Comparison of ENCODE assay signal across 22 cellular contexts in the genomic region with DNA sequence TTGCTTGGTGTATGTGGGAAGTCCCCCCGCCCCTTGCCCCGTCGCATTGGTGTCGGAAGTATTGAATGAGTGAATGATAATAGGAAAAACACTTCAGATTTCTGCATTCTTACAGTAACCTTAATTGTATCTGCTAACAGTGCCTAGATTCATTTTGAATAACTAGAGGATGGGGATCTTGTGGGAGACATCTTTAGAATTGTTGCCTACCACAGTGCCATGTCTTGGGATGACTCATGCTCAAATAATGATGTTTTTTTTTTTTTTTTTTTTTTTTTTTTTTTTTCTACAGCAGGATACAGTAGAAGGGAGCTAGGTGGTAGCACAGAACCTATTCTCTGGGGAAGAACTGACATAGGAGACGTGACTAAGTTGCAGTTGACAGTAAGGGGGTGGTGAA.
DNase-seq lines count a peak whose midpoint lies in the region; ATAC-seq and TF ChIP-seq lines count a peak whose summit lies in the region.
"Had no signal": no experiment of that assay in that cellular context is flagged by ENCODE, and none has a peak within 500 bp of the region (broad histone marks: within the 10 kb centered on the region; RNA-seq: fewer than 3 reads in every experiment).

No MANE protein-coding gene starts in this region.

- H3K9ac ChIP-seq in SK-N-SH, result no peak overlapping the region

- no peaks in the 10 kb centered on the region for H3K9me3 ChIP-seq in SK-N-SH
- H3K9me3 ChIP-seq in gastrocnemius medialis, result no peaks in the 10 kb centered on the region
- H3K9me3 ChIP-seq: colonic mucosa, esophagus squamous epithelium, HAP-1, lower lobe of right lung, right lobe of liver had no signal

- TF ChIP-seq POLR2A in gastrocnemius medialis (IDR thresholded peaks at IDR 0.05), result no peak

- H3K27me3 Mint-ChIP-seq in activated naive CD4-positive, alpha-beta T cell treated with anti-CD3 and anti-CD28 coated beads, Interleukin-2, amount 10 ng/mL, durations not matched to agents 7 days and 5 days, result no peaks in the 10 kb centered on the region
- H3K27me3 Mint-ChIP-seq: type B pancreatic cell had no signal

- H3K4me3 ChIP-seq in SK-N-SH (ENCODE audit: low read depth in 2 of 2, low read length in 1 of 2) (no peak overlapping the region), gastrocnemius medialis (no peak overlapping the region)
- H3K4me3 ChIP-seq: colonic mucosa, esophagus squamous epithelium, HAP-1, lower lobe of right lung, right lobe of liver had no signal

- no peak for TF ChIP-seq CTCF in SK-N-SH (IDR thresholded peaks at IDR 0.05)
- TF ChIP-seq CTCF in RWPE1 (conservative IDR thresholded peaks at IDR 0.05; ENCODE audit: low read depth), result no peak
- TF ChIP-seq CTCF in gastrocnemius medialis (IDR thresholded peaks at IDR 0.05 in 4 of 5, conservative IDR thresholded peaks at IDR 0.05 in 1 of 5), result no peak

- CTCF ChIA-PET in SK-N-SH (lab: Yijun Ruan, JAX), result interaction anchor here (0.9 kb wide), 1 partner anchor 114 kb away, joined by 3 read pairs; no protein-coding TSS in a partner anchor
- CTCF ChIA-PET in RWPE1 (lab: Yijun Ruan, JAX), result no interaction called here
- CTCF ChIA-PET in activated naive CD4-positive, alpha-beta T cell treated with anti-CD3 and anti-CD28 coated beads, Interleukin-2, amount 10 ng/mL, durations not matched to agents 7 days and 5 days (lab: Charles Lee), result no interaction called here

- no peak for TF ChIP-seq RAD21 in SK-N-SH (IDR thresholded peaks at IDR 0.05; ENCODE audit: low read length)

- no peaks in the 10 kb centered on the region for H3K36me3 ChIP-seq in SK-N-SH (replicated peaks in 1 of 2; ENCODE audit: control insufficient read depth in 1 of 2, insufficient read depth in 2 of 2, low read length in 1 of 2)
- no peaks in the 10 kb centered on the region for H3K36me3 ChIP-seq in gastrocnemius medialis
- H3K36me3 ChIP-seq: colonic mucosa, esophagus squamous epithelium, HAP-1, lower lobe of right lung, right lobe of liver had no signal

- no peaks in the 10 kb centered on the region for H3F3A ChIP-seq in SK-N-SH (replicated peaks; ENCODE audit: insufficient read depth)

- H2AFZ ChIP-seq in SK-N-SH (ENCODE audit: low read depth), result no peak overlapping the region

- no peak for ATAC-seq in SK-N-SH treated with all-trans-retinoic acid at 6 μM for 48 hours
- no peak for ATAC-seq in GM21367 (IDR thresholded peaks at IDR 0.05; ENCODE audit: unreplicated experiment)
- no peak for ATAC-seq in gastrocnemius medialis
- ATAC-seq: lower lobe of right lung, right lobe of liver had no signal

- H3K9me2 ChIP-seq in SK-N-SH, result no peaks in the 10 kb centered on the region

- WGBS in SK-N-SH (ENCODE audit: low lambda C conversion rate), result 89% methylated on average over 5 of the region's 5 CpGs

- H4K20me1 ChIP-seq in SK-N-SH (ENCODE audit: insufficient read depth), result no peaks in the 10 kb centered on the region

- H3K27ac ChIP-seq in SK-N-SH (ENCODE audit: low read depth in 2 of 2, low read length in 1 of 2), result no peak overlapping the region
- H3K27ac ChIP-seq in RWPE1, result no peak overlapping the region
- no peak overlapping the region for H3K27ac ChIP-seq in gastrocnemius medialis
- H3K27ac ChIP-seq: colonic mucosa, esophagus squamous epithelium, lower lobe of right lung, right lobe of liver, VCaP had no signal

- POLR2A ChIA-PET in SK-N-SH (lab: Yijun Ruan, JAX), result no interaction called here
- POLR2A ChIA-PET in RWPE1 (lab: Yijun Ruan, JAX; ENCODE audit: low non-redundant PET), result no interaction called here

- H3K4me2 ChIP-seq in SK-N-SH, result no peak overlapping the region

- intact Hi-C loops in gastrocnemius medialis (cut with DNase I; ENCODE audit: low total_unique reads), result no loop called here

- no peaks in the 10 kb centered on the region for H3K79me2 ChIP-seq in SK-N-SH (ENCODE audit: insufficient read depth)

- no peak overlapping the region for H3K27ac Mint-ChIP-seq in activated naive CD4-positive, alpha-beta T cell treated with anti-CD3 and anti-CD28 coated beads, Interleukin-2, amount 10 ng/mL, durations not matched to agents 7 days and 5 days
- H3K27ac Mint-ChIP-seq: activated naive CD4-positive, alpha-beta T cell treated with anti-CD3 and anti-CD28 coated beads, Interleukin-2, amount 50 U/mL, for 72 hours; type B pancreatic cell had no signal

- H3K9me3 Mint-ChIP-seq in activated naive CD4-positive, alpha-beta T cell treated with anti-CD3 and anti-CD28 coated beads, Interleukin-2, amount 10 ng/mL, durations not matched to agents 7 days and 5 days, result no peaks in the 10 kb centered on the region
- H3K9me3 Mint-ChIP-seq: activated naive CD4-positive, alpha-beta T cell treated with anti-CD3 and anti-CD28 coated beads, Interleukin-2, amount 50 U/mL, for 72 hours had no signal

- DNase-seq in SK-N-SH, result no peak
- DNase-seq in RWPE1 (ENCODE audit: low spot score), result peak; percentile 53
- peak; percentile 14 for DNase-seq in fibroblast of peridontal ligament (ENCODE audit: extremely low read depth)
- DNase-seq in gastrocnemius medialis, result no peak
- DNase-seq in NCI-H1694 (lab: John Stamatoyannopoulos, UW), result no peak
- no peak for DNase-seq in activated naive CD4-positive, alpha-beta T cell treated with anti-CD3 and anti-CD28 coated beads, Interleukin-2, amount 10 ng/mL, durations not matched to agents 7 days and 5 days
- DNase-seq: 8988T; colonic mucosa; COR-L47; esophagus squamous epithelium; lower lobe of right lung; NCI-H1930; NCI-H526; right lobe of liver; stimulated activated CD4-positive, alpha-beta T cell treated with anti-CD3 and anti-CD28 coated beads, Interleukin-4, amount 100 ng/mL, for 24 hours; SW 1271 had no signal

- H3K4me1 ChIP-seq in SK-N-SH (ENCODE audit: control insufficient read depth in 1 of 2, insufficient read depth in 2 of 2, low read depth in 1 of 2, low read length in 1 of 2), result no peaks in the 10 kb centered on the region; a peak in 1 of 4 replicates
- no peaks in the 10 kb centered on the region for H3K4me1 ChIP-seq in gastrocnemius medialis
- H3K4me1 ChIP-seq: colonic mucosa, lower lobe of right lung, right lobe of liver had no signal

- no peak for TF ChIP-seq EP300 in SK-N-SH (IDR thresholded peaks at IDR 0.05; ENCODE audit: borderline replicate concordance in 1 of 2, low read depth in 1 of 2, low read length in 1 of 2)

- no peaks in the 10 kb centered on the region for H3K36me3 Mint-ChIP-seq in activated naive CD4-positive, alpha-beta T cell treated with anti-CD3 and anti-CD28 coated beads, Interleukin-2, amount 10 ng/mL, durations not matched to agents 7 days and 5 days
- H3K36me3 Mint-ChIP-seq: activated naive CD4-positive, alpha-beta T cell treated with anti-CD3 and anti-CD28 coated beads, Interleukin-2, amount 50 U/mL, for 72 hours; type B pancreatic cell had no signal

- H3K27me3 ChIP-seq in SK-N-SH (ENCODE audit: insufficient read depth) (no peaks in the 10 kb centered on the region), gastrocnemius medialis (no peaks in the 10 kb centered on the region)
- H3K27me3 ChIP-seq: colonic mucosa, esophagus squamous epithelium, right lobe of liver had no signal

- no peak overlapping the region for H3K4me3 Mint-ChIP-seq in activated naive CD4-positive, alpha-beta T cell treated with anti-CD3 and anti-CD28 coated beads, Interleukin-2, amount 10 ng/mL, durations not matched to agents 7 days and 5 days
- H3K4me3 Mint-ChIP-seq: type B pancreatic cell had no signal

- in situ Hi-C loops in gastrocnemius medialis (cut with MboI; ENCODE audit: low sequenced_read_pairs in 4 of 4), result no loop called here

- no peaks in the 10 kb centered on the region for H3K4me1 Mint-ChIP-seq in activated naive CD4-positive, alpha-beta T cell treated with anti-CD3 and anti-CD28 coated beads, Interleukin-2, amount 10 ng/mL, durations not matched to agents 7 days and 5 days

TF ChIP-seq in SK-N-SH, 30 proteins besides CTCF, POLR2A, EP300 and RAD21:
- no peak for TF ChIP-seq MXI1 (IDR thresholded peaks at IDR 0.05; ENCODE audit: low read depth, low read length)
- 0 out of 2 replicates have a peak, but pooled peaks have one; percentile 17 for TF ChIP-seq JUND (IDR thresholded peaks at IDR 0.05)
TF ChIP-seq in SK-N-SH: peak in this region for 1.

TF ChIP-seq in SK-N-SH treated with all-trans-retinoic acid at 6 μM for 48 hours, 23 proteins besides CTCF, POLR2A, EP300 and RAD21 (continues in another document):
- TF ChIP-seq ISL1 (CRISPR knock-in tag; IDR thresholded peaks at IDR 0.05) (no peak), GLIS3 (CRISPR knock-in tag; IDR thresholded peaks at IDR 0.05) (no peak), ZNF70 (CRISPR knock-in tag; IDR thresholded peaks at IDR 0.05) (no peak), TCF4 (CRISPR knock-in tag; IDR thresholded peaks at IDR 0.05; ENCODE audit: borderline replicate concordance) (no peak), TOX (CRISPR knock-in tag; IDR thresholded peaks at IDR 0.05; ENCODE audit: borderline replicate concordance) (no peak), OSR1 (CRISPR knock-in tag; IDR thresholded peaks at IDR 0.05) (no peak), ZFP3 (CRISPR knock-in tag; IDR thresholded peaks at IDR 0.05) (no peak), SNAI2 (CRISPR knock-in tag; IDR thresholded peaks at IDR 0.05) (no peak)
- TF ChIP-seq, protein P1, sequence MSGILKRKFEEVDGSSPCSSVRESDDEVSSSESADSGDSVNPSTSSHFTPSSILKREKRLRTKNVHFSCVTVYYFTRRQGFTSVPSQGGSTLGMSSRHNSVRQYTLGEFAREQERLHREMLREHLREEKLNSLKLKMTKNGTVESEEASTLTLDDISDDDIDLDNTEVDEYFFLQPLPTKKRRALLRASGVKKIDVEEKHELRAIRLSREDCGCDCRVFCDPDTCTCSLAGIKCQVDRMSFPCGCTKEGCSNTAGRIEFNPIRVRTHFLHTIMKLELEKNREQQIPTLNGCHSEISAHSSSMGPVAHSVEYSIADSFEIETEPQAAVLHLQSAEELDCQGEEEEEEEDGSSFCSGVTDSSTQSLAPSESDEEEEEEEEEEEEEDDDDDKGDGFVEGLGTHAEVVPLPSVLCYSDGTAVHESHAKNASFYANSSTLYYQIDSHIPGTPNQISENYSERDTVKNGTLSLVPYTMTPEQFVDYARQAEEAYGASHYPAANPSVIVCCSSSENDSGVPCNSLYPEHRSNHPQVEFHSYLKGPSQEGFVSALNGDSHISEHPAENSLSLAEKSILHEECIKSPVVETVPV (CRISPR knock-in tag; IDR thresholded peaks at IDR 0.05), result no peak
- TF ChIP-seq, protein P2, sequence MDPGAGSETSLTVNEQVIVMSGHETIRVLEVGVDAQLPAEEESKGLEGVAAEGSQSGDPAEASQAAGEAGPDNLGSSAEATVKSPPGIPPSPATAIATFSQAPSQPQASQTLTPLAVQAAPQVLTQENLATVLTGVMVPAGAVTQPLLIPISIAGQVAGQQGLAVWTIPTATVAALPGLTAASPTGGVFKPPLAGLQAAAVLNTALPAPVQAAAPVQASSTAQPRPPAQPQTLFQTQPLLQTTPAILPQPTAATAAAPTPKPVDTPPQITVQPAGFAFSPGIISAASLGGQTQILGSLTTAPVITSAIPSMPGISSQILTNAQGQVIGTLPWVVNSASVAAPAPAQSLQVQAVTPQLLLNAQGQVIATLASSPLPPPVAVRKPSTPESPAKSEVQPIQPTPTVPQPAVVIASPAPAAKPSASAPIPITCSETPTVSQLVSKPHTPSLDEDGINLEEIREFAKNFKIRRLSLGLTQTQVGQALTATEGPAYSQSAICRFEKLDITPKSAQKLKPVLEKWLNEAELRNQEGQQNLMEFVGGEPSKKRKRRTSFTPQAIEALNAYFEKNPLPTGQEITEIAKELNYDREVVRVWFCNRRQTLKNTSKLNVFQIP (CRISPR knock-in tag; IDR thresholded peaks at IDR 0.05; ENCODE audit: borderline replicate concordance, low read depth), result no peak

Comparison
In these comparisons a context has a peak if more than half of its experiments do, and no peak if none do; other contexts are left out.
1. DNase-seq: peak in RWPE1 (single experiment) and fibroblast of peridontal ligament (single experiment); none in SK-N-SH (single experiment), gastrocnemius medialis (0 of 2), NCI-H1694 (single experiment) and activated naive CD4-positive, alpha-beta T cell treated with anti-CD3 and anti-CD28 coated beads, Interleukin-2, amount 10 ng/mL, durations not matched to agents 7 days and 5 days (single experiment).